Comparison of ENCODE assay signal across 8 cellular contexts in genomic region chr11:73157141-73158010, GRCh38. TPM values are rescaled to one million over a fixed set of nuclear protein-coding genes. Genes with fewer than 3 reads are reported as not detected.
DNase-seq lines count a peak whose midpoint lies in the region; ATAC-seq and TF ChIP-seq lines count a peak whose summit lies in the region.

No MANE protein-coding gene starts in this region.

- peaks cover 32% of the 10 kb centered on the region for H3K36me3 ChIP-seq in OCI-LY3 (replicated peaks; ENCODE audit: low read depth, low read length)

- peak overlapping the region; percentile 75 for H3K4me3 ChIP-seq in OCI-LY3 (ENCODE audit: low read length)

- no peak overlapping the region for H3K27ac Mint-ChIP-seq in effector memory CD8-positive, alpha-beta T cell

- H3K27me3 Mint-ChIP-seq in effector memory CD8-positive, alpha-beta T cell, result no peaks in the 10 kb centered on the region

- H3K9me3 ChIP-seq in OCI-LY3 (ENCODE audit: insufficient read depth, low read length), result no peaks in the 10 kb centered on the region; the same call in 1 of the 2 replicates

- peak; percentile 69 for DNase-seq in GM03348 (ENCODE audit: low spot score)
- peak; percentile 64 for DNase-seq in left cardiac atrium
- peak; percentile 33 for DNase-seq in stromal cell of bone marrow (ENCODE audit: low read depth)
- DNase-seq in effector memory CD8-positive, alpha-beta T cell, result no peak
- DNase-seq in NCI-H526 (lab: John Stamatoyannopoulos, UW), result no peak
- no peak for DNase-seq in NCI-H82 treated with DMSO at 0.1 percent for 48 hours (lab: John Stamatoyannopoulos, UW; ENCODE audit: unreplicated experiment)

- H3K4me2 ChIP-seq in OCI-LY3 (ENCODE audit: low read length), result peak overlapping the region; percentile 96

- H3K79me2 ChIP-seq in OCI-LY3 (ENCODE audit: low read length), result peaks cover 60% of the 10 kb centered on the region

- H3K4me1 ChIP-seq in OCI-LY3 (ENCODE audit: low read length), result peaks cover 80% of the 10 kb centered on the region

- no peak overlapping the region for H2AFZ ChIP-seq in OCI-LY3 (ENCODE audit: low read depth, low read length)

- peak; percentile 35 for ATAC-seq in GM21737 (IDR thresholded peaks at IDR 0.05; ENCODE audit: unreplicated experiment)
- ATAC-seq in left cardiac atrium, result peak; percentile 82 to 87
- no peak for ATAC-seq in effector memory CD8-positive, alpha-beta T cell (replicated peaks)

- no peaks in the 10 kb centered on the region for H3K27me3 ChIP-seq in OCI-LY3 (ENCODE audit: low read depth, low read length)

- no peak for TF ChIP-seq CTCF in OCI-LY3 (IDR thresholded peaks at IDR 0.05; ENCODE audit: low read depth, low read length)

- H3K9me3 Mint-ChIP-seq in effector memory CD8-positive, alpha-beta T cell, result no peaks in the 10 kb centered on the region

- intact Hi-C loops in left cardiac atrium (cut with DNase I), result no loop called here

- peak overlapping the region; percentile 91 for H3K9ac ChIP-seq in OCI-LY3 (ENCODE audit: low read length)

- peak overlapping the region; percentile 96 for H3K27ac ChIP-seq in OCI-LY3 (ENCODE audit: low read length)

- no peak overlapping the region for H3K4me3 Mint-ChIP-seq in effector memory CD8-positive, alpha-beta T cell

- peaks cover 6% of the 10 kb centered on the region for H3K36me3 Mint-ChIP-seq in effector memory CD8-positive, alpha-beta T cell (ENCODE audit: insufficient read depth)

- peaks cover 30 to 36% of the 10 kb centered on the region in 2 donors for H3K4me1 Mint-ChIP-seq in effector memory CD8-positive, alpha-beta T cell (ENCODE audit: low read depth in 2 of 2)

- H4K20me1 ChIP-seq in OCI-LY3 (ENCODE audit: insufficient read depth, low read length), result no peaks in the 10 kb centered on the region

RNA-seq across cellular contexts. Expression of gene FCHSD2, which starts 15.3 kb away (rescaled TPM):
- 10 to 100 TPM; 36.0 to 48.0 TPM for total RNA-seq in left cardiac atrium

Comparison
In these comparisons a context has a peak if more than half of its experiments do, and no peak if none do; other contexts are left out.
1. DNase-seq: peak in GM03348 (single experiment), left cardiac atrium (single experiment) and stromal cell of bone marrow (single experiment); none in effector memory CD8-positive, alpha-beta T cell (0 of 3), NCI-H526 (0 of 2) and NCI-H82 treated with DMSO at 0.1 percent for 48 hours (single experiment).